9 cellular contexts compared by ENCODE assay signal in genomic region chr16:17396762-17397498, GRCh38.
DNase-seq lines count a peak whose midpoint lies in the region; ATAC-seq, FAIRE-seq and TF ChIP-seq lines count a peak whose summit lies in the region.
"Had no signal": no experiment of that assay in that cellular context is flagged by ENCODE, and none has a peak within 500 bp of the region (broad histone marks: within the 10 kb centered on the region; RNA-seq: fewer than 3 reads in every experiment).

No MANE protein-coding gene starts in this region.

- ATAC-seq in activated T-helper 17 cell treated with anti-CD3 and anti-CD28 coated beads, Interleukin-2, amount 50 U/mL, for 72 hours (replicated peaks) = peak; percentile 45
- no peak for ATAC-seq in GM19467 (IDR thresholded peaks at IDR 0.05; ENCODE audit: unreplicated experiment)

- peak overlapping the region; percentile 88 for H3K27ac Mint-ChIP-seq in activated T-helper 17 cell treated with anti-CD3 and anti-CD28 coated beads, Interleukin-2, amount 50 U/mL, for 72 hours

- H3K27ac ChIP-seq in ACC112 (ENCODE audit: low read depth, low read length) (peak overlapping the region; percentile 54; the same call in 1 of the 2 replicates), kidney (ENCODE audit: low read depth in 2 of 2, low read length in 2 of 2) (peak overlapping the region; percentile 0 to 43)
- H3K27ac ChIP-seq: KMS-11 had no signal

- DNase-seq in M059J (ENCODE audit: low read depth) (peak; percentile 81), kidney (no peak), iPS-NIHi11 (ENCODE audit: low spot score) (no peak), putamen (ENCODE audit: low spot score) (no peak), retina (no peak)

- H3K4me1 ChIP-seq in ACC112 (ENCODE audit: control insufficient read depth, insufficient read depth, low read length, unreplicated experiment) = peaks cover 15% of the 10 kb centered on the region
- peaks cover 6 to 7% of the 10 kb centered on the region in 2 donors for H3K4me1 ChIP-seq in kidney (ENCODE audit: control insufficient read depth in 1 of 2, insufficient read depth in 1 of 2, low read depth in 1 of 2, low read length in 2 of 2)

- intact Hi-C loops in kidney (cut with DNase I) = no loop called here

- no peak for TF ChIP-seq CTCF in kidney (IDR thresholded peaks at IDR 0.05; ENCODE audit: borderline replicate concordance, extremely low read depth, insufficient read depth)

- no peak overlapping the region for H3K9ac ChIP-seq in kidney (ENCODE audit: low read length in 2 of 2)
- H3K9ac ChIP-seq: KMS-11 had no signal

- H3K9me3 ChIP-seq in kidney (ENCODE audit: control insufficient read depth in 1 of 2, low read length in 2 of 2) = no peaks in the 10 kb centered on the region

- H2AFZ ChIP-seq in ACC112 (ENCODE audit: low read length, unreplicated experiment) = no peak overlapping the region

- no peaks in the 10 kb centered on the region for H3K9me3 Mint-ChIP-seq in activated T-helper 17 cell treated with anti-CD3 and anti-CD28 coated beads, Interleukin-2, amount 50 U/mL, for 72 hours

- H3K79me2 ChIP-seq in ACC112 (ENCODE audit: control insufficient read depth, insufficient read depth, low read length, unreplicated experiment) = peaks cover 6% of the 10 kb centered on the region

- peak overlapping the region; percentile 80 for H3K4me3 Mint-ChIP-seq in activated T-helper 17 cell treated with anti-CD3 and anti-CD28 coated beads, Interleukin-2, amount 50 U/mL, for 72 hours

- no peaks in the 10 kb centered on the region for H3K36me3 Mint-ChIP-seq in activated T-helper 17 cell treated with anti-CD3 and anti-CD28 coated beads, Interleukin-2, amount 50 U/mL, for 72 hours (ENCODE audit: low read depth)

- no peaks in the 10 kb centered on the region for H3K27me3 ChIP-seq in ACC112 (ENCODE audit: insufficient read depth, low read length)

- no peaks in the 10 kb centered on the region for H3K27me3 Mint-ChIP-seq in activated T-helper 17 cell treated with anti-CD3 and anti-CD28 coated beads, Interleukin-2, amount 50 U/mL, for 72 hours

- FAIRE-seq in kidney (lab: Jason Lieb, UNC) = no peak

- H3K4me3 ChIP-seq in ACC112 (ENCODE audit: low read depth, low read length) (no peak overlapping the region), kidney (ENCODE audit: low read length in 2 of 2) (no peak overlapping the region)

- H3K36me3 ChIP-seq in ACC112 (ENCODE audit: insufficient read depth, low read length) (no peaks in the 10 kb centered on the region), kidney (ENCODE audit: control insufficient read depth in 1 of 2, insufficient read depth in 2 of 2, low read length in 2 of 2) (no peaks in the 10 kb centered on the region)

- peaks cover 57% of the 10 kb centered on the region for H3K4me1 Mint-ChIP-seq in activated T-helper 17 cell treated with anti-CD3 and anti-CD28 coated beads, Interleukin-2, amount 50 U/mL, for 72 hours
